In genomic region chr6:35586542-35586941, GRCh38 we compare ENCODE assay signal across 13 cellular contexts.
A peak's percentile ranks its signal among the peaks of the same experiment; 100 is the strongest.
DNase-seq lines count a peak whose midpoint lies in the region; ATAC-seq and TF ChIP-seq lines count a peak whose summit lies in the region.
"Had no signal": no experiment of that assay in that cellular context is flagged by ENCODE, and none has a peak within 500 bp of the region (broad histone marks: within the 10 kb centered on the region; RNA-seq: fewer than 3 reads in every experiment).

No MANE protein-coding gene starts in this region.

- no peaks in the 10 kb centered on the region for H3K9me2 ChIP-seq in OCI-LY7 (ENCODE audit: insufficient read depth, low read length)

- DNase-seq in CD4-positive, alpha-beta memory T cell: no peak
- DNase-seq in OCI-LY7 (ENCODE audit: low spot score): no peak
- DNase-seq in coronary artery (ENCODE audit: low spot score): no peak
- DNase-seq in NOMO-1 treated with DMSO at 0.1 percent for 48 hours (lab: John Stamatoyannopoulos, UW; ENCODE audit: unreplicated experiment): no peak
- no peak for DNase-seq in COLO668 (lab: John Stamatoyannopoulos, UW; ENCODE audit: unreplicated experiment)
- DNase-seq in SIG-M5 (lab: John Stamatoyannopoulos, UW): no peak
- no peak for DNase-seq in NCI-H345 (lab: John Stamatoyannopoulos, UW)
- DNase-seq: activated T-cell treated with anti-CD3 and anti-CD28 coated beads, Interleukin-2, amount 50 U/mL, for 4 hours; Calu3; stimulated activated CD4-positive, alpha-beta T cell treated with anti-CD3 and anti-CD28 coated beads, Interleukin-2, amount 100 ng/mL, for 48 hours; stimulated activated naive CD4-positive, alpha-beta T cell treated with Interleukin-2 at 50 U/mL for 16 hours had no signal

- no peaks in the 10 kb centered on the region for H3K9me3 Mint-ChIP-seq in CD4-positive, alpha-beta memory T cell
- no peaks in the 10 kb centered on the region for H3K9me3 Mint-ChIP-seq in stimulated activated memory B cell treated with anti-CD40 and anti-IgM and Interleukin-4, amounts not matched to agents 10 μg/mL and 1 μg/mL and 100 μg/mL, for 72 hours
- H3K9me3 Mint-ChIP-seq: activated T-cell treated with anti-CD3 and anti-CD28 coated beads, Interleukin-2, amount 50 U/mL, for 4 hours had no signal

- H3K4me1 ChIP-seq in CD4-positive, alpha-beta memory T cell (ENCODE audit: insufficient read depth, low read length): peaks cover 69% of the 10 kb centered on the region
- H3K4me1 ChIP-seq in OCI-LY7 (ENCODE audit: insufficient read depth, low read length, poor library complexity, severe bottlenecking): peaks cover 4% of the 10 kb centered on the region

- H3K4me2 ChIP-seq in OCI-LY7 (ENCODE audit: low read length): no peak overlapping the region

- H3K36me3 ChIP-seq in CD4-positive, alpha-beta memory T cell (ENCODE audit: insufficient read depth, low read length): peaks cover 40% of the 10 kb centered on the region
- peaks cover 89% of the 10 kb centered on the region for H3K36me3 ChIP-seq in OCI-LY7 (ENCODE audit: insufficient read depth, low read length)

- no peaks in the 10 kb centered on the region for H3K79me2 ChIP-seq in OCI-LY7 (ENCODE audit: insufficient read depth, low read depth, low read length)

- H3K4me3 Mint-ChIP-seq in CD4-positive, alpha-beta memory T cell: peak overlapping the region in 6 of 8 donors; percentile 22 to 69 (median 48)
- H3K4me3 Mint-ChIP-seq in stimulated activated memory B cell treated with anti-CD40 and anti-IgM and Interleukin-4, amounts not matched to agents 10 μg/mL and 1 μg/mL and 100 μg/mL, for 72 hours: no peak overlapping the region
- H3K4me3 Mint-ChIP-seq: activated T-cell treated with anti-CD3 and anti-CD28 coated beads, Interleukin-2, amount 50 U/mL, for 4 hours had no signal

- ATAC-seq in stimulated activated memory B cell treated with anti-CD40 and anti-IgM and Interleukin-4, amounts not matched to agents 10 μg/mL and 1 μg/mL and 100 μg/mL, for 72 hours: no peak
- ATAC-seq: activated T-cell treated with anti-CD3 and anti-CD28 coated beads, Interleukin-2, amount 50 U/mL, for 4 hours had no signal

- TF ChIP-seq CTCF in OCI-LY7 (conservative IDR thresholded peaks at IDR 0.05; ENCODE audit: low read length) (no peak), coronary artery (IDR thresholded peaks at IDR 0.05) (no peak)

- no peaks in the 10 kb centered on the region for H3K9me3 ChIP-seq in CD4-positive, alpha-beta memory T cell (ENCODE audit: control insufficient read depth in 1 of 2, low read length in 2 of 2)
- no peaks in the 10 kb centered on the region for H3K9me3 ChIP-seq in OCI-LY7 (ENCODE audit: low read length)

- H3K4me3 ChIP-seq in CD4-positive, alpha-beta memory T cell (ENCODE audit: low read length in 2 of 2): no peak overlapping the region
- no peak overlapping the region for H3K4me3 ChIP-seq in OCI-LY7 (ENCODE audit: low read depth, low read length, poor library complexity, severe bottlenecking)
- H3K4me3 ChIP-seq in coronary artery: no peak overlapping the region

- POLR2A ChIA-PET in CD4-positive, alpha-beta memory T cell (lab: Charles Lee; ENCODE audit: partially characterized antibody): interaction anchor here (0.9 to 12.1 kb wide), 4 partner anchors 9 to 37 kb away, joined by 4 to 268 read pairs (median 8); no protein-coding TSS in a partner anchor
- POLR2A ChIA-PET in OCI-LY7 (lab: Charles Lee): interaction anchor here (0.6 to 1.0 kb wide), 3 partner anchors 13 to 152 kb away, joined by 3 to 7 read pairs (median 4); no protein-coding TSS in a partner anchor

- H3K27me3 ChIP-seq in CD4-positive, alpha-beta memory T cell (ENCODE audit: insufficient read depth, low read length): no peaks in the 10 kb centered on the region

- H3K27ac ChIP-seq in CD4-positive, alpha-beta memory T cell (ENCODE audit: low read depth, low read length): no peak overlapping the region
- H3K27ac ChIP-seq in OCI-LY7 (ENCODE audit: low read depth, low read length, poor library complexity, severe bottlenecking) (no peak overlapping the region), coronary artery (peak overlapping the region; percentile 39 to 79)

- no peaks in the 10 kb centered on the region for H3K27me3 Mint-ChIP-seq in CD4-positive, alpha-beta memory T cell
- no peaks in the 10 kb centered on the region for H3K27me3 Mint-ChIP-seq in stimulated activated memory B cell treated with anti-CD40 and anti-IgM and Interleukin-4, amounts not matched to agents 10 μg/mL and 1 μg/mL and 100 μg/mL, for 72 hours
- H3K27me3 Mint-ChIP-seq: progenitor cell of endocrine pancreas had no signal

- intact Hi-C loops in CD4-positive, alpha-beta memory T cell (cut with micrococcal nuclease): no loop called here
- intact Hi-C loops in OCI-LY7 (cut with micrococcal nuclease; ENCODE audit: unreplicated experiment): no loop called here

- BruUV-seq in OCI-LY7 (replicated peaks; lab: Mats Ljungman, UMichigan): TSS peak; percentile 6

- H3K36me3 Mint-ChIP-seq in CD4-positive, alpha-beta memory T cell: peaks cover 45 to 72% of the 10 kb centered on the region in 2 donors
- H3K36me3 Mint-ChIP-seq in stimulated activated memory B cell treated with anti-CD40 and anti-IgM and Interleukin-4, amounts not matched to agents 10 μg/mL and 1 μg/mL and 100 μg/mL, for 72 hours: no peaks in the 10 kb centered on the region

- H3K27ac Mint-ChIP-seq in CD4-positive, alpha-beta memory T cell: peak overlapping the region; percentile 57 to 97 (median 92)
- peak overlapping the region; percentile 13 for H3K27ac Mint-ChIP-seq in stimulated activated memory B cell treated with anti-CD40 and anti-IgM and Interleukin-4, amounts not matched to agents 10 μg/mL and 1 μg/mL and 100 μg/mL, for 72 hours
- H3K27ac Mint-ChIP-seq: progenitor cell of endocrine pancreas had no signal

- H3K4me1 Mint-ChIP-seq in CD4-positive, alpha-beta memory T cell: peaks cover 60 to 79% (median 66%) of the 10 kb centered on the region in 4 donors
- H3K4me1 Mint-ChIP-seq in stimulated activated memory B cell treated with anti-CD40 and anti-IgM and Interleukin-4, amounts not matched to agents 10 μg/mL and 1 μg/mL and 100 μg/mL, for 72 hours: peaks cover 8% of the 10 kb centered on the region

- H4K20me1 ChIP-seq in OCI-LY7 (ENCODE audit: insufficient read depth, low read length): peaks cover 4% of the 10 kb centered on the region; the same call in 1 of the 2 replicates

- CTCF ChIA-PET in CD4-positive, alpha-beta memory T cell (lab: Charles Lee; ENCODE audit: partially characterized antibody): interaction anchor here (2.5 to 19.5 kb wide), 4 partner anchors 16 to 151 kb away, joined by 9 to 490 read pairs (median 62); partner anchors contain the start of gene ARMC12
- CTCF ChIA-PET in OCI-LY7 (lab: Charles Lee; ENCODE audit: unreplicated experiment): no interaction called here

- no peak overlapping the region for H2AFZ ChIP-seq in OCI-LY7 (ENCODE audit: low read length)

Comparison
In these comparisons a context has a peak if more than half of its experiments do, and no peak if none do; other contexts are left out.
1. H3K27ac ChIP-seq: peak in coronary artery (2 of 2); none in CD4-positive, alpha-beta memory T cell (single experiment) and OCI-LY7 (single experiment).